Comparison of ENCODE assay signal across 1 cellular context in the genomic region with DNA sequence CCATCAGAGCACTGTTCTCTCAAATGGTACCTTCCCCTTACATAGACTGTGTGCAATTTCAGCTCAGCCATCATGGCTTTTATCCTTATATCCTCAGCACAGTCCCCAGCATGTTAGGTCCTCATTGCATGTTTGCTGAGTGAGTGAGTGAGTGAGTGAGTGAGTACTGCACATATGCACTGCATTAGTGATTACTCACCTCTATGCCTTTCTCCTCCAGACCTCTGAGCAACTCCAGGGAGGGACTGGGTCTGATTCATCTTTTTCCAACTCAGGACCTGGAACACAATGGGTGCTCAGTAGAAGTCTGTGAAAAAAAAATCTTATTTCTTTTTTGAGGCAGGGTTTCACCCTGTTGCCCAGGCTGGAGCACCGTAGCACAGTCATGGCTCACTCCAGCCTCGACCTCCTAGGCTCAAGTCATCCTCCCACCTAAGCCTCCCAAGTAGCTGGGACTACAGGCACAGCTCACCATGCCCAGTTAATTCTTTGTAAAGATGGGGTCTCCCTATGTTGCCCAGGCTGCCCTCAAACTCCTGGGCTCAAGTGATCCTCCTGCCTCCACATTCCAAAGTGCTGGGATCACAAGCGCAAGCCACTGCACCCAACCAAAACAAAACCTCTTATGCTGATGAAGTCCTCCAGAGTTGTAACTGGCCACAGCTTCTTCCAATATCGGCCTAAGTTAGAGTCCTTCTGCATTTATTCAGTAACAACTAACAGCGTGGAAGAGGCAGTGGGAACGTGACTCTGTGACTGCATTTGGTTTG.
TF ChIP-seq lines count a peak whose summit lies in the region.

No MANE protein-coding gene starts in this region.

TF ChIP-seq in HEK293, 187 proteins besides CTCF, POLR2A, EP300 and RAD21 (continued from another document):
- no peak for TF ChIP-seq ZNF518A (tag by site-specific recombination; conservative IDR thresholded peaks at IDR 0.05; ENCODE audit: low read depth)
